15 cellular contexts compared by ENCODE assay signal in genomic region chr16:54174750-54175149, GRCh38.
DNase-seq lines count a peak whose midpoint lies in the region; ATAC-seq, FAIRE-seq and TF ChIP-seq lines count a peak whose summit lies in the region.
"Had no signal": no experiment of that assay in that cellular context is flagged by ENCODE, and none has a peak within 500 bp of the region (broad histone marks: within the 10 kb centered on the region; RNA-seq: fewer than 3 reads in every experiment).

No MANE protein-coding gene starts in this region.

- intact Hi-C loops in HepG2 (cut with micrococcal nuclease; ENCODE audit: unreplicated experiment), result loop anchor here (1.0 to 10.0 kb wide), 6 partner anchors 93 to 630 kb away; partner anchors contain the start of gene IRX3

- TF ChIP-seq RAD21 in HepG2 (CRISPR knock-in tag; IDR thresholded peaks at IDR 0.05), result no peak

- CTCF ChIA-PET in HepG2 (lab: Yijun Ruan, JAX; ENCODE audit: low intra/inter-chr PET ratio, low total read pairs), result no interaction called here

- FAIRE-seq in HepG2 (lab: Jason Lieb, UNC), result no peak
- FAIRE-seq: A204.1, D721Med had no signal

- BruUV-seq in HepG2 (replicated peaks; lab: Mats Ljungman, UMichigan), result no TSS peak

- ATAC-seq in HepG2, result peak; percentile 1; the same call in 1 of the 3 replicates
- ATAC-seq: PC-3 had no signal

- H3K4me1 ChIP-seq in HepG2 (ENCODE audit: insufficient read depth, low read length), result peaks cover 96% of the 10 kb centered on the region
- peaks cover 52% of the 10 kb centered on the region for H3K4me1 ChIP-seq in smooth muscle cell (ENCODE audit: low read depth)

- TF ChIP-seq CTCF in HepG2 (CRISPR knock-in tag; IDR thresholded peaks at IDR 0.05) (no peak), smooth muscle cell (IDR thresholded peaks at IDR 0.05; ENCODE audit: borderline replicate concordance, insufficient read depth, poor library complexity, severe bottlenecking) (no peak)

- no peaks in the 10 kb centered on the region for H3K79me2 ChIP-seq in HepG2 (ENCODE audit: insufficient read depth, low read length)
- H3K79me2 ChIP-seq in smooth muscle cell (ENCODE audit: low read depth), result no peaks in the 10 kb centered on the region

- no peaks in the 10 kb centered on the region for H3K36me3 ChIP-seq in HepG2 (replicated peaks in 1 of 2; ENCODE audit: control insufficient read depth in 1 of 2, insufficient read depth in 2 of 2, low read length in 2 of 2)
- no peaks in the 10 kb centered on the region for H3K36me3 ChIP-seq in smooth muscle cell (ENCODE audit: low read depth)

- TF ChIP-seq EP300 in HepG2 (IDR thresholded peaks at IDR 0.05; ENCODE audit: low read depth in 2 of 2, low read length in 2 of 2) (no peak), HepG2 (CRISPR knock-in tag; IDR thresholded peaks at IDR 0.05; ENCODE audit: borderline replicate concordance) (no peak)

- peaks cover 30% of the 10 kb centered on the region for H3F3A ChIP-seq in smooth muscle cell (ENCODE audit: low read depth)

- H3K27ac ChIP-seq in HepG2 (ENCODE audit: extremely low read length, insufficient read depth, low read length), result peak overlapping the region; percentile 97
- H3K27ac ChIP-seq in smooth muscle cell (ENCODE audit: low read depth), result peak overlapping the region; percentile 84

- H3K9ac ChIP-seq in HepG2 (ENCODE audit: insufficient read depth, low read depth, low read length) (peak overlapping the region; percentile 79), smooth muscle cell (ENCODE audit: low read depth) (peak overlapping the region; percentile 35)

- H2AFZ ChIP-seq in HepG2 (ENCODE audit: low read length) (no peak overlapping the region), smooth muscle cell (ENCODE audit: low read depth) (no peak overlapping the region)

- H3K27me3 ChIP-seq in HepG2 (ENCODE audit: control insufficient read depth in 1 of 2, insufficient read depth in 2 of 2, low read length in 2 of 2) (no peaks in the 10 kb centered on the region), smooth muscle cell (ENCODE audit: low read depth) (no peaks in the 10 kb centered on the region)

- H3K4me2 ChIP-seq in HepG2 (ENCODE audit: low read depth, low read length) (peak overlapping the region; percentile 90), smooth muscle cell (peak overlapping the region; percentile 62)

- DNase-seq in NOMO-1 (lab: John Stamatoyannopoulos, UW; ENCODE audit: unreplicated experiment in 2 of 2) (peak; percentile 39 to 42), NOMO-1 treated with dmso at 0.1 percent for 144 hours (lab: John Stamatoyannopoulos, UW; ENCODE audit: unreplicated experiment) (no peak), NOMO-1 treated with DMSO at 0.1 percent for 48 hours (lab: John Stamatoyannopoulos, UW; ENCODE audit: unreplicated experiment) (peak; percentile 54), HepG2 (ENCODE audit: low spot score) (peak; percentile 34), smooth muscle cell (lab: John Stamatoyannopoulos, UW; ENCODE audit: unreplicated experiment) (no peak), GF-D8 (lab: John Stamatoyannopoulos, UW) (no peak), HuH-7 (ENCODE audit: low spot score) (no peak)
- DNase-seq: DMS79, Karpas-422, NCI-H2029 treated with DMSO at 0.1 percent for 48 hours, NCI-H226, PC-3, SHP77 had no signal

- H3K4me3 ChIP-seq in HepG2 (replicated peaks in 1 of 3; ENCODE audit: insufficient read depth in 1 of 3, low read depth in 2 of 3, low read length in 3 of 3) (peak overlapping the region; percentile 29 to 56 (median 40); a peak in 3 of 6 replicates), smooth muscle cell (no peak overlapping the region)

- POLR2A ChIA-PET in HepG2 (lab: Yijun Ruan, JAX), result interaction anchor here (0.8 to 4.6 kb wide), 14 partner anchors 10 to 672 kb away, joined by 3 to 155 read pairs (median 4); partner anchors contain the start of gene AKTIP

- H4K20me1 ChIP-seq in HepG2 (ENCODE audit: insufficient read depth, low read length), result no peaks in the 10 kb centered on the region
- no peaks in the 10 kb centered on the region for H4K20me1 ChIP-seq in smooth muscle cell (ENCODE audit: low read depth)

- no peaks in the 10 kb centered on the region for H3K9me3 ChIP-seq in HepG2 (ENCODE audit: low read length)
- no peaks in the 10 kb centered on the region for H3K9me3 ChIP-seq in smooth muscle cell (replicated peaks; ENCODE audit: low read depth)

- in situ Hi-C loops in HepG2 (cut with HindIII; ENCODE audit: extremely low pct_ligation_motif_present, low pct_unique_long_range_greater_than_20kb), result loop anchor here (5.0 to 25.0 kb wide), 2 partner anchors 92 to 412 kb away; no protein-coding TSS in a partner anchor

- TF ChIP-seq POLR2A in HepG2 (IDR thresholded peaks at IDR 0.05; ENCODE audit: insufficient read depth in 1 of 2, low read depth in 2 of 2, low read length in 2 of 2), result no peak; a peak in 1 of 4 replicates

TF ChIP-seq in HepG2, 621 proteins besides CTCF, POLR2A, EP300 and RAD21 (continues in another document):
- TF ChIP-seq ARNT2 (CRISPR knock-in tag; IDR thresholded peaks at IDR 0.05; ENCODE audit: low read depth), result peak; percentile 3; the same call in 1 of the 2 replicates
- TF ChIP-seq GABPA (IDR thresholded peaks at IDR 0.05; ENCODE audit: low read depth, low read length), result no peak
- TF ChIP-seq GABPA (CRISPR knock-in tag; IDR thresholded peaks at IDR 0.05; ENCODE audit: low read depth), result no peak
- no peak for TF ChIP-seq ZFP37 (CRISPR knock-in tag; IDR thresholded peaks at IDR 0.05; ENCODE audit: borderline replicate concordance)
- TF ChIP-seq THYN1 (CRISPR knock-in tag; IDR thresholded peaks at IDR 0.05; ENCODE audit: borderline replicate concordance, low read depth), result no peak
- TF ChIP-seq FOXA1 (IDR thresholded peaks at IDR 0.05), result no peak
- no peak for TF ChIP-seq FOXA1 (CRISPR knock-in tag; IDR thresholded peaks at IDR 0.05)
- 0 out of 2 replicates have a peak, but pooled peaks have one; percentile 31 for TF ChIP-seq ZNF510 (CRISPR knock-in tag; IDR thresholded peaks at IDR 0.05; ENCODE audit: low read depth)
- TF ChIP-seq, protein P1, sequence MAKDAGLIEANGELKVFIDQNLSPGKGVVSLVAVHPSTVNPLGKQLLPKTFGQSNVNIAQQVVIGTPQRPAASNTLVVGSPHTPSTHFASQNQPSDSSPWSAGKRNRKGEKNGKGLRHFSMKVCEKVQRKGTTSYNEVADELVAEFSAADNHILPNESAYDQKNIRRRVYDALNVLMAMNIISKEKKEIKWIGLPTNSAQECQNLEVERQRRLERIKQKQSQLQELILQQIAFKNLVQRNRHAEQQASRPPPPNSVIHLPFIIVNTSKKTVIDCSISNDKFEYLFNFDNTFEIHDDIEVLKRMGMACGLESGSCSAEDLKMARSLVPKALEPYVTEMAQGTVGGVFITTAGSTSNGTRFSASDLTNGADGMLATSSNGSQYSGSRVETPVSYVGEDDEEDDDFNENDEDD (CRISPR knock-in tag; IDR thresholded peaks at IDR 0.05; ENCODE audit: borderline replicate concordance), result no peak
- 0 out of 2 replicates have a peak, but pooled peaks have one; percentile 7 for TF ChIP-seq ZNF430 (CRISPR knock-in tag; IDR thresholded peaks at IDR 0.05)
- TF ChIP-seq, protein P2, sequence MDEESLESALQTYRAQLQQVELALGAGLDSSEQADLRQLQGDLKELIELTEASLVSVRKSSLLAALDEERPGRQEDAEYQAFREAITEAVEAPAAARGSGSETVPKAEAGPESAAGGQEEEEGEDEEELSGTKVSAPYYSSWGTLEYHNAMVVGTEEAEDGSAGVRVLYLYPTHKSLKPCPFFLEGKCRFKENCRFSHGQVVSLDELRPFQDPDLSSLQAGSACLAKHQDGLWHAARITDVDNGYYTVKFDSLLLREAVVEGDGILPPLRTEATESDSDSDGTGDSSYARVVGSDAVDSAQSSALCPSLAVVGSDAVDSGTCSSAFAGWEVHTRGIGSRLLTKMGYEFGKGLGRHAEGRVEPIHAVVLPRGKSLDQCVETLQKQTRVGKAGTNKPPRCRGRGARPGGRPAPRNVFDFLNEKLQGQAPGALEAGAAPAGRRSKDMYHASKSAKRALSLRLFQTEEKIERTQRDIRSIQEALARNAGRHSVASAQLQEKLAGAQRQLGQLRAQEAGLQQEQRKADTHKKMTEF (CRISPR knock-in tag; IDR thresholded peaks at IDR 0.05), result peak; percentile 25; the same call in 1 of the 2 replicates
- TF ChIP-seq SRSF9 (IDR thresholded peaks at IDR 0.05; ENCODE audit: borderline replicate concordance, insufficient read depth, low read depth, low read length, poor library complexity, severe bottlenecking), result no peak
- TF ChIP-seq FOXM1 (CRISPR knock-in tag; IDR thresholded peaks at IDR 0.05), result no peak
- TF ChIP-seq NPAS2 (CRISPR knock-in tag; IDR thresholded peaks at IDR 0.05; ENCODE audit: borderline replicate concordance), result no peak
- TF ChIP-seq ZNF598 (CRISPR knock-in tag; IDR thresholded peaks at IDR 0.05; ENCODE audit: borderline replicate concordance), result no peak
- TF ChIP-seq, protein P3, sequence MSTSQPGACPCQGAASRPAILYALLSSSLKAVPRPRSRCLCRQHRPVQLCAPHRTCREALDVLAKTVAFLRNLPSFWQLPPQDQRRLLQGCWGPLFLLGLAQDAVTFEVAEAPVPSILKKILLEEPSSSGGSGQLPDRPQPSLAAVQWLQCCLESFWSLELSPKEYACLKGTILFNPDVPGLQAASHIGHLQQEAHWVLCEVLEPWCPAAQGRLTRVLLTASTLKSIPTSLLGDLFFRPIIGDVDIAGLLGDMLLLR (CRISPR knock-in tag; IDR thresholded peaks at IDR 0.05), result no peak
- no peak for TF ChIP-seq ZNF20 (CRISPR knock-in tag; IDR thresholded peaks at IDR 0.05)
- no peak for TF ChIP-seq ARHGAP35 (CRISPR knock-in tag; IDR thresholded peaks at IDR 0.05; ENCODE audit: borderline replicate concordance)
- TF ChIP-seq ZNF274 (CRISPR knock-in tag; IDR thresholded peaks at IDR 0.05), result no peak
- no peak for TF ChIP-seq TEAD3 (CRISPR knock-in tag; optimal IDR thresholded peaks at IDR 0.05; ENCODE audit: borderline replicate concordance)
- TF ChIP-seq, protein P4, sequence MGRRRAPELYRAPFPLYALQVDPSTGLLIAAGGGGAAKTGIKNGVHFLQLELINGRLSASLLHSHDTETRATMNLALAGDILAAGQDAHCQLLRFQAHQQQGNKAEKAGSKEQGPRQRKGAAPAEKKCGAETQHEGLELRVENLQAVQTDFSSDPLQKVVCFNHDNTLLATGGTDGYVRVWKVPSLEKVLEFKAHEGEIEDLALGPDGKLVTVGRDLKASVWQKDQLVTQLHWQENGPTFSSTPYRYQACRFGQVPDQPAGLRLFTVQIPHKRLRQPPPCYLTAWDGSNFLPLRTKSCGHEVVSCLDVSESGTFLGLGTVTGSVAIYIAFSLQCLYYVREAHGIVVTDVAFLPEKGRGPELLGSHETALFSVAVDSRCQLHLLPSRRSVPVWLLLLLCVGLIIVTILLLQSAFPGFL (CRISPR knock-in tag; IDR thresholded peaks at IDR 0.05), result no peak
- no peak for TF ChIP-seq KLF9 (CRISPR knock-in tag; IDR thresholded peaks at IDR 0.05; ENCODE audit: low read depth)
- TF ChIP-seq ZNF749 (CRISPR knock-in tag; IDR thresholded peaks at IDR 0.05; ENCODE audit: borderline replicate concordance), result 0 out of 2 replicates have a peak, but pooled peaks have one; percentile 27
- TF ChIP-seq ZNF354B (CRISPR knock-in tag; IDR thresholded peaks at IDR 0.05), result no peak

Comparison
In these comparisons a context has a peak if more than half of its experiments do, and no peak if none do; other contexts are left out.
1. DNase-seq: peak in NOMO-1 (2 of 2), NOMO-1 treated with DMSO at 0.1 percent for 48 hours (single experiment) and HepG2 (single experiment); none in NOMO-1 treated with dmso at 0.1 percent for 144 hours (single experiment), smooth muscle cell (single experiment), GF-D8 (single experiment) and HuH-7 (single experiment).